Comparison of ENCODE assay signal across 18 cellular contexts in the genomic region with DNA sequence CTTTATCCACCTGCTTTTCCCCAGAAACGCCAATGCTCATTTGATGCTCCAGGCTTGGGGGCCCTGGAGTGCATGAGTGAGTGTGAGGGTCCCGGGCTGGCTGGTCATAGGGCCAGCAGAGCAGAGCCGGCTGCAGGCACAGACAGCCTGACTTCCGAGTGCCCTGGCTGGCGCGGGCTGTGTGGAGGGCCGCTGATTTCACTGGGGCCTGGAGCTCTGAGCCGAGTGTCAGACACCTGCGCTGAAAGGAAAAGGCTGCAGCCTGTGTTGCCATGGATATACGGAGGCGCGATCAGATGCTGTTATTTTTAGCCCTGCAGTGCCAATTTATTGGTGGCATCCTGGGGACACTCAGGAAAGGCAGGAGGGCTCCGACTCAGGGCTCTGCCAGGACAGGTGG.
DNase-seq lines count a peak whose midpoint lies in the region; ATAC-seq and TF ChIP-seq lines count a peak whose summit lies in the region.
"Had no signal": no experiment of that assay in that cellular context is flagged by ENCODE, and none has a peak within 500 bp of the region (broad histone marks: within the 10 kb centered on the region; RNA-seq: fewer than 3 reads in every experiment).

No MANE protein-coding gene starts in this region.

- CTCF ChIA-PET in HEK293T (lab: Yijun Ruan, JAX): interaction anchor here (0.6 kb wide), 1 partner anchor 768 kb away, joined by 3 read pairs; no protein-coding TSS in a partner anchor

- H3K4me1 ChIP-seq in neural progenitor cell (peaks cover 29% of the 10 kb centered on the region), right lobe of liver (no peaks in the 10 kb centered on the region)

- H3K27me3 ChIP-seq in neural progenitor cell: no peaks in the 10 kb centered on the region
- H3K27me3 ChIP-seq in right lobe of liver: no peaks in the 10 kb centered on the region
- H3K27me3 ChIP-seq: neutrophil had no signal

- H3K36me3 ChIP-seq in neural progenitor cell: no peaks in the 10 kb centered on the region
- no peaks in the 10 kb centered on the region for H3K36me3 ChIP-seq in right lobe of liver
- H3K36me3 ChIP-seq: neutrophil, sigmoid colon, suprapubic skin had no signal

- no peak for TF ChIP-seq POLR2A in right lobe of liver (IDR thresholded peaks at IDR 0.05)

- no peak overlapping the region for H2AFZ ChIP-seq in neural progenitor cell (replicated peaks)

- H3K9me3 ChIP-seq in neural progenitor cell (ENCODE audit: low read depth) (no peaks in the 10 kb centered on the region), right lobe of liver (no peaks in the 10 kb centered on the region)
- H3K9me3 ChIP-seq: neutrophil, sigmoid colon, suprapubic skin had no signal

- DNase-seq in DMS79 treated with DMSO at 0.1 percent for 48 hours (lab: John Stamatoyannopoulos, UW): peak; percentile 83
- DNase-seq in NCI-H1417 treated with DMSO at 0.1 percent for 48 hours (lab: John Stamatoyannopoulos, UW): peak; percentile 77
- peak; percentile 59 for DNase-seq in NCI-H748 (lab: John Stamatoyannopoulos, UW; ENCODE audit: unreplicated experiment)
- DNase-seq in neural progenitor cell (ENCODE audit: low spot score): peak; percentile 45
- DNase-seq in iPS-NIHi11 (ENCODE audit: low spot score): no peak
- no peak for DNase-seq in HEK293T (ENCODE audit: extremely low spot score)
- no peak for DNase-seq in right lobe of liver
- DNase-seq: activated CD8-positive, alpha-beta T cell treated with anti-CD3 and anti-CD28 coated beads for 36 hours; DMS 273 treated with DMSO at 0.1 percent for 48 hours; endodermal cell; IMR-90; left cardiac atrium; midbrain; NK-92 treated with Interleukin-12 subunit alpha and Interleukin-12 subunit beta, amount 100 ng/mL, for 24 hours; sigmoid colon had no signal

- peaks cover 29% of the 10 kb centered on the region for H3K4me1 Mint-ChIP-seq in neural progenitor cell

- intact Hi-C loops in right lobe of liver (cut with DNase I): loop anchor here in 1 of 2 donors (10.0 kb wide), 1 partner anchor 552 kb away; no protein-coding TSS in a partner anchor

- no peaks in the 10 kb centered on the region for H3K36me3 Mint-ChIP-seq in neural progenitor cell

- WGBS in right lobe of liver (ENCODE audit: insufficient coverage, low coverage, low lambda C conversion rate, missing lambda C conversion rate): 44% methylated on average over 1 of the region's 13 CpGs

- no peaks in the 10 kb centered on the region for H3K79me2 ChIP-seq in neural progenitor cell (ENCODE audit: low read depth)

- TF ChIP-seq CTCF in neural progenitor cell (IDR thresholded peaks at IDR 0.05) (no peak), right lobe of liver (IDR thresholded peaks at IDR 0.05) (no peak)

- no peaks in the 10 kb centered on the region for H4K20me1 ChIP-seq in neural progenitor cell (ENCODE audit: low read depth)

- POLR2A ChIA-PET in HEK293T (lab: Yijun Ruan, JAX): no interaction called here

- H3K4me2 ChIP-seq in neural progenitor cell: peak overlapping the region; percentile 38

- no peak overlapping the region for H3K4me3 Mint-ChIP-seq in neural progenitor cell
- H3K4me3 Mint-ChIP-seq: activated CD8-positive, alpha-beta T cell treated with anti-CD3 and anti-CD28 coated beads for 36 hours; endodermal cell had no signal

- H3K9me3 Mint-ChIP-seq in neural progenitor cell: no peaks in the 10 kb centered on the region
- H3K9me3 Mint-ChIP-seq: activated CD8-positive, alpha-beta T cell treated with anti-CD3 and anti-CD28 coated beads for 36 hours; endodermal cell had no signal

- H3K4me3 ChIP-seq in neural progenitor cell: no peak overlapping the region
- no peak overlapping the region for H3K4me3 ChIP-seq in right lobe of liver
- H3K4me3 ChIP-seq: sigmoid colon, suprapubic skin had no signal

- no peak overlapping the region for H3K9ac ChIP-seq in neural progenitor cell

- H3K27ac Mint-ChIP-seq in neural progenitor cell: no peak overlapping the region
- H3K27ac Mint-ChIP-seq: activated CD8-positive, alpha-beta T cell treated with anti-CD3 and anti-CD28 coated beads for 36 hours; endodermal cell had no signal

- H3F3A ChIP-seq in neural progenitor cell (ENCODE audit: low read depth): peaks cover 4% of the 10 kb centered on the region

- ATAC-seq in right lobe of liver: no peak
- ATAC-seq: activated CD8-positive, alpha-beta T cell treated with anti-CD3 and anti-CD28 coated beads for 36 hours; left cardiac atrium had no signal

- no peak overlapping the region for H3K27ac ChIP-seq in neural progenitor cell
- H3K27ac ChIP-seq in right lobe of liver: no peak overlapping the region
- H3K27ac ChIP-seq: neutrophil, sigmoid colon, suprapubic skin, VCaP had no signal

- peaks cover 4% of the 10 kb centered on the region for H3K27me3 Mint-ChIP-seq in neural progenitor cell (ENCODE audit: insufficient read depth, low read depth)

TF ChIP-seq in HEK293T, 16 proteins besides CTCF, POLR2A, EP300 and RAD21:
- TF ChIP-seq FOXA1 (IDR thresholded peaks at IDR 0.05): no peak
- TF ChIP-seq ELF4 (IDR thresholded peaks at IDR 0.05): no peak
- TF ChIP-seq SP1 (IDR thresholded peaks at IDR 0.05): no peak
- TF ChIP-seq L3MBTL2 (conservative IDR thresholded peaks at IDR 0.05): no peak
TF ChIP-seq in HEK293T: peak in this region for 0.

Comparison
In these comparisons a context has a peak if more than half of its experiments do, and no peak if none do; other contexts are left out.
1. DNase-seq: peak in DMS79 treated with DMSO at 0.1 percent for 48 hours (single experiment), NCI-H1417 treated with DMSO at 0.1 percent for 48 hours (single experiment), NCI-H748 (single experiment) and neural progenitor cell (single experiment); none in iPS-NIHi11 (single experiment), HEK293T (single experiment) and right lobe of liver (0 of 3).